In the genomic region with DNA sequence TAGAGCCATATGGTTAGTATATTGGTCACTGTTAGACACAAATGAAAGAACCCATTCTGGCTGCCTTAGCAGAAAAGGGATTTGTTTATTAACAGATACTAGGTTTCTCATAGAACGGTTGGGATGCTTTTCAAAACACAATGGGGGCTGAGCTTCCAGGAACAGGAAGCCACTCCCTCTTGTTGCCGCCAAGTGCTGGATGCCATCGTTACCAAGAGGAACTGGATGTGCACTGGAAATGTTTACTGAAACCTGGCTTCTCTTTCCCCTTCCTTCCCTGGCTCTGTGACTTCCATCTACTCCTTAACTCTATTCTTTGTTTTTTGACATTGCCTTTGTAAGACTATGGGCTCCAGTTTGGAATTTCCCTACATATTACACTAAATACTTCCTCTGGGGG, we compare ENCODE assay signal across 12 cellular contexts. TPM values are rescaled to one million over a fixed set of nuclear protein-coding genes. Genes with fewer than 3 reads are reported as not detected.
DNase-seq lines count a peak whose midpoint lies in the region; ATAC-seq and TF ChIP-seq lines count a peak whose summit lies in the region.
"Had no signal": no experiment of that assay in that cellular context is flagged by ENCODE, and none has a peak within 500 bp of the region (broad histone marks: within the 10 kb centered on the region; RNA-seq: fewer than 3 reads in every experiment).

No MANE protein-coding gene starts in this region.

- H3K4me1 ChIP-seq in right lobe of liver (no peaks in the 10 kb centered on the region), testis (no peaks in the 10 kb centered on the region)

- no peak for TF ChIP-seq POLR2A in right lobe of liver (IDR thresholded peaks at IDR 0.05)
- no peak for TF ChIP-seq POLR2A in testis (IDR thresholded peaks at IDR 0.05)

- H3K36me3 ChIP-seq in right lobe of liver (no peaks in the 10 kb centered on the region), testis (ENCODE audit: low read depth, missing control alignments) (no peaks in the 10 kb centered on the region)
- H3K36me3 ChIP-seq: cardiac muscle cell had no signal

- DNase-seq in NCI-H1092 treated with DMSO at 0.1 percent for 48 hours (lab: John Stamatoyannopoulos, UW): peak; percentile 41
- no peak for DNase-seq in NCI-H1092 (lab: John Stamatoyannopoulos, UW)
- DNase-seq in choroid plexus epithelial cell (ENCODE audit: low read depth): peak; percentile 28
- no peak for DNase-seq in right lobe of liver
- DNase-seq in testis: peak; percentile 22
- DNase-seq in RWPE1 (ENCODE audit: low spot score): no peak
- no peak for DNase-seq in stimulated activated CD4-positive, alpha-beta T cell treated with anti-CD3 and anti-CD28 coated beads, Interleukin-15, amount 100 ng/mL, for 24 hours
- DNase-seq in foreskin fibroblast: no peak
- DNase-seq: activated T-cell treated with anti-CD3 and anti-CD28 coated beads, Interleukin-2, amount 50 U/mL, for 72 hours; H9; naive thymus-derived CD4-positive, alpha-beta T cell had no signal

- H3K9me3 ChIP-seq in right lobe of liver: no peaks in the 10 kb centered on the region
- no peaks in the 10 kb centered on the region for H3K9me3 ChIP-seq in testis

- CTCF ChIA-PET in RWPE1 (lab: Yijun Ruan, JAX): no interaction called here

- no peak overlapping the region for H3K4me3 ChIP-seq in choroid plexus epithelial cell (ENCODE audit: low read depth, low read length)
- no peak overlapping the region for H3K4me3 ChIP-seq in right lobe of liver
- H3K4me3 ChIP-seq in testis: no peak overlapping the region
- no peak overlapping the region for H3K4me3 ChIP-seq in foreskin fibroblast (ENCODE audit: low read depth in 1 of 2, low read length in 2 of 2)
- H3K4me3 ChIP-seq: cardiac muscle cell had no signal

- 39% methylated on average over 3 of the region's 3 CpGs for WGBS in right lobe of liver (ENCODE audit: insufficient coverage, low coverage, low lambda C conversion rate, missing lambda C conversion rate)
- WGBS in testis, 2 donors: 28 to 40% methylated on average over 3 of the region's 3 CpGs

- no peaks in the 10 kb centered on the region for H3K27me3 ChIP-seq in right lobe of liver
- no peaks in the 10 kb centered on the region for H3K27me3 ChIP-seq in testis
- H3K27me3 ChIP-seq: cardiac muscle cell had no signal

- TF ChIP-seq CTCF in choroid plexus epithelial cell (conservative IDR thresholded peaks at IDR 0.05; ENCODE audit: low read depth, low read length) (no peak), right lobe of liver (IDR thresholded peaks at IDR 0.05) (no peak), testis (IDR thresholded peaks at IDR 0.05) (no peak), RWPE1 (conservative IDR thresholded peaks at IDR 0.05; ENCODE audit: low read depth) (no peak), foreskin fibroblast (IDR thresholded peaks at IDR 0.05; ENCODE audit: low read depth, low read length) (no peak)

- POLR2A ChIA-PET in RWPE1 (lab: Yijun Ruan, JAX; ENCODE audit: low non-redundant PET): no interaction called here

- no peak overlapping the region for H3K27ac ChIP-seq in right lobe of liver
- no peak overlapping the region for H3K27ac ChIP-seq in testis
- no peak overlapping the region for H3K27ac ChIP-seq in RWPE1
- H3K27ac ChIP-seq: cardiac muscle cell had no signal

- intact Hi-C loops in right lobe of liver (cut with DNase I): no loop called here
- intact Hi-C loops in testis (cut with DNase I; ENCODE audit: low total_unique reads): no loop called here

- peak in 3 of 4 donors; percentile 20 to 41 (median 38) for ATAC-seq in right lobe of liver
- ATAC-seq: activated T-cell treated with anti-CD3 and anti-CD28 coated beads, Interleukin-2, amount 50 U/mL, for 72 hours; naive thymus-derived CD4-positive, alpha-beta T cell had no signal

RNA-seq across cellular contexts. Expression of a gene that starts 11.8 kb away (rescaled TPM):
- total RNA-seq in right lobe of liver (1 to 10 TPM in 1 of 6 experiments, under 1 TPM in 5; 0.09 to 1.2 (median 0.39) TPM), testis (1 to 10 TPM in 1 of 2 donors, under 1 TPM in 1; 0.81 to 1.1 TPM)
- 1.6 TPM for polyA plus RNA-seq in testis (ENCODE audit: insufficient read depth, low read depth, low replicate concordance)
- total RNA-seq: cardiac muscle cell, H9 had no signal
- polyA plus RNA-seq: cardiac muscle cell; naive thymus-derived CD4-positive, alpha-beta T cell had no signal

Comparison
In these comparisons a context has a peak if more than half of its experiments do, and no peak if none do; other contexts are left out.
1. DNase-seq: peak in NCI-H1092 treated with DMSO at 0.1 percent for 48 hours (single experiment), choroid plexus epithelial cell (single experiment) and testis (single experiment); none in NCI-H1092 (single experiment), right lobe of liver (0 of 3), RWPE1 (single experiment), stimulated activated CD4-positive, alpha-beta T cell treated with anti-CD3 and anti-CD28 coated beads, Interleukin-15, amount 100 ng/mL, for 24 hours (single experiment) and foreskin fibroblast (0 of 2).